2 cellular contexts compared by ENCODE assay signal in genomic region chr6:105794870-105795269, GRCh38.
TF ChIP-seq lines count a peak whose summit lies in the region.

No MANE protein-coding gene starts in this region.

TF ChIP-seq in SK-N-SH, 30 proteins besides CTCF, POLR2A, EP300 and RAD21 (continued from another document):
- TF ChIP-seq RCOR1 (IDR thresholded peaks at IDR 0.05; ENCODE audit: low read length) (no peak), MXI1 (IDR thresholded peaks at IDR 0.05; ENCODE audit: low read depth, low read length) (no peak)

TF ChIP-seq in SK-N-SH treated with all-trans-retinoic acid at 6 μM for 48 hours, 23 proteins besides CTCF, POLR2A, EP300 and RAD21 (continued from another document):
- TF ChIP-seq CREB5 (CRISPR knock-in tag; IDR thresholded peaks at IDR 0.05; ENCODE audit: low read depth) = no peak
- no peak for TF ChIP-seq TOX (CRISPR knock-in tag; IDR thresholded peaks at IDR 0.05; ENCODE audit: borderline replicate concordance)
- TF ChIP-seq ZNF70 (CRISPR knock-in tag; IDR thresholded peaks at IDR 0.05) = no peak
- no peak for TF ChIP-seq BACH2 (CRISPR knock-in tag; IDR thresholded peaks at IDR 0.05; ENCODE audit: borderline replicate concordance)
